ENCODE assay signal across 21 cellular contexts in the genomic region with DNA sequence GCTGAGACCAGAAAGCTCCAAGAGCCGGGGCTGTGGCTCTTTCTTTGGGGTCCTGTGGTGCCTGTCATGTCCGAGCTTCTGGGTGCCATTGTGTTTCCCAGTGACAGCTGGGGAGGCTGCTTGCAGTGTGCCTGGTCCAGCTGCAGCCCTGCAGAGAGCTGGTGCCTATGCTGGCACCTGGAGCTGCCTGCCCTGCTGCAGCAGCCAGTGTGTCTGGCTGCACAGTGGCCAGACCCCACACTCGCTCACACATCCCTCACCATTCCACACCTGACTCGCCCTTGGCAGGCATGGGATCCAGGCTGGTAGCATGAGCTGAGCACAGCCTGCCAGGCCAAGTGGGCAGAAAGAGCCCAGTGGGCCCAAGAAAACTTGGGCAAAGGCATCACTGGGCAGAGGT.
"Had no signal": no experiment of that assay in that cellular context is flagged by ENCODE, and none has a peak within 500 bp of the region (broad histone marks: within the 10 kb centered on the region; RNA-seq: fewer than 3 reads in every experiment).

No MANE protein-coding gene starts in this region.

- H3K9me3 ChIP-seq: SJSA1 had no signal

- H3K36me3 ChIP-seq: SJSA1 had no signal

- DNase-seq: IMR-90, Kasumi-1, KG1, MM.1S, NCI-H1092 treated with DMSO at 0.1 percent for 48 hours, NCI-H1436, NCI-H187, NCI-H2029, NCI-H2081 treated with DMSO at 0.1 percent for 48 hours, NCI-H2171, NCI-H226, NCI-H446, NCI-H510A, NCI-H524 treated with DMSO at 0.1 percent for 48 hours, NCI-H69, NCI-H774, Right ventricle myocardium superior, RPMI8226, SIG-M5 had no signal

- H3K27ac ChIP-seq: SJSA1, SK-N-MC had no signal

- H3K4me3 ChIP-seq: SJSA1, SK-N-MC had no signal

- H3K27me3 ChIP-seq: SJSA1 had no signal

- H3K4me1 ChIP-seq: SJSA1 had no signal
